ENCODE assay signal across 8 cellular contexts in genomic region chr5:149834246-149834855, GRCh38.
DNase-seq lines count a peak whose midpoint lies in the region; ATAC-seq and TF ChIP-seq lines count a peak whose summit lies in the region.

No MANE protein-coding gene starts in this region.

- CTCF ChIA-PET in CD8-positive, alpha-beta T cell (lab: Charles Lee): interaction anchor here (0.7 to 17.3 kb wide), 33 partner anchors 9 to 386 kb away, joined by 3 to 368 read pairs (median 5); partner anchors contain the start of genes SLC26A2 and TIGD6
- CTCF ChIA-PET in activated CD4-positive, alpha-beta T cell treated with anti-CD3 and anti-CD28 coated beads, Interleukin-2, amount 10 ng/mL, durations not matched to agents 7 days and 5 days (lab: Charles Lee): interaction anchor here (0.8 to 9.0 kb wide), 21 partner anchors 11 to 401 kb away, joined by 3 to 59 read pairs (median 3); no protein-coding TSS in a partner anchor

- POLR2A ChIA-PET in CD8-positive, alpha-beta T cell (lab: Charles Lee): interaction anchor here (0.5 kb wide), 1 partner anchor 434 kb away, joined by 3 read pairs; no protein-coding TSS in a partner anchor
- POLR2A ChIA-PET in activated CD4-positive, alpha-beta T cell treated with anti-CD3 and anti-CD28 coated beads, Interleukin-2, amount 10 ng/mL, durations not matched to agents 7 days and 5 days (lab: Charles Lee): no interaction called here

- TF ChIP-seq CTCF in CD8-positive, alpha-beta T cell (IDR thresholded peaks at IDR 0.05): peak; percentile 52
- TF ChIP-seq CTCF in mucosa of descending colon (IDR thresholded peaks at IDR 0.05) (peak; percentile 16), testis (IDR thresholded peaks at IDR 0.05) (peak; percentile 49 to 74 (median 58))

- WGBS in testis, 2 donors: 53 to 65% methylated on average over 5 of the region's 5 CpGs

- H3K27me3 ChIP-seq in CD8-positive, alpha-beta T cell (ENCODE audit: insufficient read depth, low read length): no peaks in the 10 kb centered on the region
- H3K27me3 ChIP-seq in H7 (ENCODE audit: control insufficient read depth, insufficient read depth, low read length) (no peaks in the 10 kb centered on the region), testis (no peaks in the 10 kb centered on the region)

- H3K9me3 ChIP-seq in CD8-positive, alpha-beta T cell (ENCODE audit: low read length): no peaks in the 10 kb centered on the region
- H3K9me3 ChIP-seq in mucosa of descending colon (no peaks in the 10 kb centered on the region), testis (no peaks in the 10 kb centered on the region)

- TF ChIP-seq POLR2A in testis (IDR thresholded peaks at IDR 0.05): no peak

- no peak overlapping the region for H3K4me3 Mint-ChIP-seq in CD8-positive, alpha-beta T cell
- H3K4me3 Mint-ChIP-seq in activated CD4-positive, alpha-beta T cell treated with anti-CD3 and anti-CD28 coated beads, Interleukin-2, amount 10 ng/mL, durations not matched to agents 7 days and 5 days: no peak overlapping the region

- peak in 6 of 7 experiments; percentile 20 to 60 (median 40) for DNase-seq in CD8-positive, alpha-beta T cell
- DNase-seq in H7 (peak; percentile 90), NCI-H526 (lab: John Stamatoyannopoulos, UW) (peak; percentile 49 to 85), epidermal melanocyte (ENCODE audit: insufficient read length, low spot score) (peak; percentile 83), mucosa of descending colon (peak in 1 of 3 donors; percentile 88), testis (peak; percentile 90)
- DNase-seq in activated CD4-positive, alpha-beta T cell treated with anti-CD3 and anti-CD28 coated beads, Interleukin-2, amount 10 ng/mL, durations not matched to agents 7 days and 5 days: peak; percentile 75

- no peak overlapping the region for H3K4me3 ChIP-seq in CD8-positive, alpha-beta T cell (ENCODE audit: low read depth, low read length)
- no peak overlapping the region for H3K4me3 ChIP-seq in H7 (ENCODE audit: insufficient read depth, low read depth, low read length)
- H3K4me3 ChIP-seq in mucosa of descending colon: no peak overlapping the region
- H3K4me3 ChIP-seq in testis: no peak overlapping the region

- no peaks in the 10 kb centered on the region for H3K4me1 ChIP-seq in CD8-positive, alpha-beta T cell (ENCODE audit: insufficient read depth, low read length)
- no peaks in the 10 kb centered on the region for H3K4me1 ChIP-seq in mucosa of descending colon (ENCODE audit: low read depth)
- no peaks in the 10 kb centered on the region for H3K4me1 ChIP-seq in testis

- H3K4me1 Mint-ChIP-seq in CD8-positive, alpha-beta T cell (ENCODE audit: low read depth): no peaks in the 10 kb centered on the region
- no peaks in the 10 kb centered on the region for H3K4me1 Mint-ChIP-seq in activated CD4-positive, alpha-beta T cell treated with anti-CD3 and anti-CD28 coated beads, Interleukin-2, amount 10 ng/mL, durations not matched to agents 7 days and 5 days

- no peak overlapping the region for H3K27ac ChIP-seq in CD8-positive, alpha-beta T cell (ENCODE audit: low read depth, low read length)
- no peak overlapping the region for H3K27ac ChIP-seq in testis

- no peaks in the 10 kb centered on the region for H3K9me3 Mint-ChIP-seq in CD8-positive, alpha-beta T cell
- no peaks in the 10 kb centered on the region for H3K9me3 Mint-ChIP-seq in activated CD4-positive, alpha-beta T cell treated with anti-CD3 and anti-CD28 coated beads, Interleukin-2, amount 10 ng/mL, durations not matched to agents 7 days and 5 days

- intact Hi-C loops in CD8-positive, alpha-beta T cell (cut with DNase I, micrococcal nuclease): loop anchor here in 1 of 2 experiments (1.0 to 2.0 kb wide), 2 partner anchors 157 to 384 kb away; no protein-coding TSS in a partner anchor
- intact Hi-C loops in mucosa of descending colon (cut with DNase I, micrococcal nuclease): loop anchor here (10.0 kb wide), 1 partner anchor 160 kb away; no protein-coding TSS in a partner anchor
- intact Hi-C loops in testis (cut with DNase I; ENCODE audit: low total_unique reads): loop anchor here (10.0 kb wide), 1 partner anchor 160 kb away; no protein-coding TSS in a partner anchor

- H3K36me3 ChIP-seq in CD8-positive, alpha-beta T cell (ENCODE audit: insufficient read depth, low read length): peaks cover 11% of the 10 kb centered on the region
- H3K36me3 ChIP-seq in H7 (replicated peaks; ENCODE audit: control insufficient read depth, insufficient read depth, low read length) (peaks cover 1% of the 10 kb centered on the region), mucosa of descending colon (ENCODE audit: low read depth) (no peaks in the 10 kb centered on the region), testis (ENCODE audit: low read depth, missing control alignments) (no peaks in the 10 kb centered on the region)

- no peak overlapping the region for H3K27ac Mint-ChIP-seq in CD8-positive, alpha-beta T cell
- no peak overlapping the region for H3K27ac Mint-ChIP-seq in activated CD4-positive, alpha-beta T cell treated with anti-CD3 and anti-CD28 coated beads, Interleukin-2, amount 10 ng/mL, durations not matched to agents 7 days and 5 days

- ATAC-seq in CD8-positive, alpha-beta T cell: peak; percentile 62
- ATAC-seq in mucosa of descending colon: peak; percentile 68
- ATAC-seq in GM18511 (IDR thresholded peaks at IDR 0.05; ENCODE audit: unreplicated experiment): no peak

- peaks cover 48% of the 10 kb centered on the region for H3K36me3 Mint-ChIP-seq in CD8-positive, alpha-beta T cell
- H3K36me3 Mint-ChIP-seq in activated CD4-positive, alpha-beta T cell treated with anti-CD3 and anti-CD28 coated beads, Interleukin-2, amount 10 ng/mL, durations not matched to agents 7 days and 5 days (ENCODE audit: low read depth): no peaks in the 10 kb centered on the region

- no peaks in the 10 kb centered on the region for H3K27me3 Mint-ChIP-seq in CD8-positive, alpha-beta T cell (ENCODE audit: low read depth)
- H3K27me3 Mint-ChIP-seq in activated CD4-positive, alpha-beta T cell treated with anti-CD3 and anti-CD28 coated beads, Interleukin-2, amount 10 ng/mL, durations not matched to agents 7 days and 5 days: no peaks in the 10 kb centered on the region
